ENCODE assay signal across 18 cellular contexts in genomic region chr4:12319765-12320164, GRCh38.
DNase-seq lines count a peak whose midpoint lies in the region; ATAC-seq, FAIRE-seq and TF ChIP-seq lines count a peak whose summit lies in the region.
"Had no signal": no experiment of that assay in that cellular context is flagged by ENCODE, and none has a peak within 500 bp of the region (broad histone marks: within the 10 kb centered on the region; RNA-seq: fewer than 3 reads in every experiment).

No MANE protein-coding gene starts in this region.

- H2AFZ ChIP-seq in astrocyte (ENCODE audit: low read depth, low read length) (no peak overlapping the region), PC-3 (ENCODE audit: low read length) (no peak overlapping the region)
- H2AFZ ChIP-seq: PC-9 had no signal

- intact Hi-C loops in PC-3 (cut with micrococcal nuclease) = no loop called here

- POLR2A ChIA-PET in PC-3 (lab: Charles Lee; ENCODE audit: unreplicated experiment) = no interaction called here

- H3K27me3 ChIP-seq in astrocyte (ENCODE audit: insufficient read depth, low read length) (no peaks in the 10 kb centered on the region), PC-3 (ENCODE audit: low read length) (no peaks in the 10 kb centered on the region)
- H3K27me3 ChIP-seq: SJSA1 had no signal

- H4K20me1 ChIP-seq in astrocyte (ENCODE audit: insufficient read depth, low read length) = no peaks in the 10 kb centered on the region
- no peaks in the 10 kb centered on the region for H4K20me1 ChIP-seq in PC-3 (ENCODE audit: low read length)

- H3K9ac ChIP-seq in astrocyte (ENCODE audit: low read length) (no peak overlapping the region), PC-3 (ENCODE audit: low read length) (no peak overlapping the region)

- no peaks in the 10 kb centered on the region for H3K36me3 Mint-ChIP-seq in astrocyte (ENCODE audit: low read depth, unreplicated experiment)

- H3K27ac Mint-ChIP-seq in astrocyte (ENCODE audit: unreplicated experiment) = no peak overlapping the region

- H3K4me2 ChIP-seq in astrocyte (ENCODE audit: low read length) (no peak overlapping the region), PC-3 (ENCODE audit: low read length) (no peak overlapping the region)
- H3K4me2 ChIP-seq: PC-9 had no signal

- CTCF ChIA-PET in PC-3 (lab: Charles Lee) = interaction anchor here (0.6 kb wide), 1 partner anchor 1240 kb away, joined by 3 read pairs; no protein-coding TSS in a partner anchor

- no peak for FAIRE-seq in astrocyte (lab: Jason Lieb, UNC)
- FAIRE-seq: H54, K562 had no signal

- no peak overlapping the region for H3K27ac ChIP-seq in astrocyte (ENCODE audit: low read depth, low read length)
- no peak overlapping the region for H3K27ac ChIP-seq in PC-3 (ENCODE audit: low read length)
- H3K27ac ChIP-seq: PC-9, SJSA1 had no signal

- no peaks in the 10 kb centered on the region for H3K36me3 ChIP-seq in astrocyte (ENCODE audit: insufficient read depth, low read length)
- H3K36me3 ChIP-seq in PC-3 (ENCODE audit: low read depth, low read length) = no peaks in the 10 kb centered on the region
- H3K36me3 ChIP-seq: SJSA1 had no signal

- H3K9me3 ChIP-seq in astrocyte (ENCODE audit: insufficient read depth, low read depth, low read length) (no peaks in the 10 kb centered on the region), PC-3 (ENCODE audit: low read length) (0 out of 2 replicates have a peak, but pooled peaks cover 5% of the 10 kb centered on the region)
- H3K9me3 ChIP-seq: SJSA1 had no signal

- no peaks in the 10 kb centered on the region for H3F3A ChIP-seq in PC-3 (ENCODE audit: low read length, unreplicated experiment)

- no peaks in the 10 kb centered on the region for H3K9me2 ChIP-seq in PC-3 (replicated peaks; ENCODE audit: low read length)

- no peaks in the 10 kb centered on the region for H3K79me2 ChIP-seq in astrocyte (ENCODE audit: insufficient read depth, low read length)
- no peaks in the 10 kb centered on the region for H3K79me2 ChIP-seq in PC-3 (ENCODE audit: low read length)

- H3K4me1 Mint-ChIP-seq in astrocyte (ENCODE audit: low read depth, unreplicated experiment) = no peaks in the 10 kb centered on the region

- TF ChIP-seq CTCF in astrocyte (IDR thresholded peaks at IDR 0.05; ENCODE audit: insufficient read depth, low read depth, low read length) (no peak), fibroblast of mammary gland (conservative IDR thresholded peaks at IDR 0.05; ENCODE audit: control insufficient read depth, insufficient read depth, low read depth, low read length) (no peak), PC-3 (conservative IDR thresholded peaks at IDR 0.05; ENCODE audit: low read depth, low read length) (no peak)

- no peak for ATAC-seq in PC-3
- ATAC-seq: K562 had no signal

- no TSS peak for BruUV-seq in PC-3 (replicated peaks; lab: Mats Ljungman, UMichigan)

- H3K27me3 Mint-ChIP-seq in astrocyte (ENCODE audit: low read depth, unreplicated experiment) = no peaks in the 10 kb centered on the region

- H3K4me3 Mint-ChIP-seq in astrocyte (ENCODE audit: unreplicated experiment) = no peak overlapping the region

- H3K4me1 ChIP-seq in astrocyte (ENCODE audit: insufficient read depth, low read length) (no peaks in the 10 kb centered on the region), PC-3 (ENCODE audit: insufficient read depth, low read length) (no peaks in the 10 kb centered on the region)
- H3K4me1 ChIP-seq: SJSA1 had no signal

- H3K4me3 ChIP-seq in astrocyte (ENCODE audit: insufficient read depth, low read depth, low read length) (no peak overlapping the region), fibroblast of mammary gland (ENCODE audit: control insufficient read depth, low read depth, low read length) (no peak overlapping the region), PC-3 (ENCODE audit: low read length) (no peak overlapping the region)
- H3K4me3 ChIP-seq: K562, PC-9, SJSA1 had no signal

- no peaks in the 10 kb centered on the region for H3K9me3 Mint-ChIP-seq in astrocyte (ENCODE audit: unreplicated experiment)

- DNase-seq in HT1080 (ENCODE audit: low read depth) (peak; percentile 37), astrocyte (ENCODE audit: low read depth) (peak; percentile 10), fibroblast of mammary gland (ENCODE audit: low read depth) (peak; percentile 10), NCI-H2196 (lab: John Stamatoyannopoulos, UW; ENCODE audit: unreplicated experiment) (no peak), PC-3 (no peak), C1 segment of cervical spinal cord (lab: John Stamatoyannopoulos, UW) (no peak), mucosa of gallbladder (ENCODE audit: low spot score) (no peak)
- DNase-seq: AML-193, DMS 273 treated with DMSO at 0.1 percent for 48 hours, DND-41, MV-4-11, NCI-H1694 treated with DMSO at 0.1 percent for 48 hours, NCI-H524, NCI-H82, PC-9 had no signal

Comparison
In these comparisons a context has a peak if more than half of its experiments do, and no peak if none do; other contexts are left out.
1. DNase-seq: peak in HT1080 (single experiment), astrocyte (single experiment) and fibroblast of mammary gland (single experiment); none in NCI-H2196 (single experiment), PC-3 (single experiment), C1 segment of cervical spinal cord (0 of 14) and mucosa of gallbladder (single experiment).